In the genomic region with DNA sequence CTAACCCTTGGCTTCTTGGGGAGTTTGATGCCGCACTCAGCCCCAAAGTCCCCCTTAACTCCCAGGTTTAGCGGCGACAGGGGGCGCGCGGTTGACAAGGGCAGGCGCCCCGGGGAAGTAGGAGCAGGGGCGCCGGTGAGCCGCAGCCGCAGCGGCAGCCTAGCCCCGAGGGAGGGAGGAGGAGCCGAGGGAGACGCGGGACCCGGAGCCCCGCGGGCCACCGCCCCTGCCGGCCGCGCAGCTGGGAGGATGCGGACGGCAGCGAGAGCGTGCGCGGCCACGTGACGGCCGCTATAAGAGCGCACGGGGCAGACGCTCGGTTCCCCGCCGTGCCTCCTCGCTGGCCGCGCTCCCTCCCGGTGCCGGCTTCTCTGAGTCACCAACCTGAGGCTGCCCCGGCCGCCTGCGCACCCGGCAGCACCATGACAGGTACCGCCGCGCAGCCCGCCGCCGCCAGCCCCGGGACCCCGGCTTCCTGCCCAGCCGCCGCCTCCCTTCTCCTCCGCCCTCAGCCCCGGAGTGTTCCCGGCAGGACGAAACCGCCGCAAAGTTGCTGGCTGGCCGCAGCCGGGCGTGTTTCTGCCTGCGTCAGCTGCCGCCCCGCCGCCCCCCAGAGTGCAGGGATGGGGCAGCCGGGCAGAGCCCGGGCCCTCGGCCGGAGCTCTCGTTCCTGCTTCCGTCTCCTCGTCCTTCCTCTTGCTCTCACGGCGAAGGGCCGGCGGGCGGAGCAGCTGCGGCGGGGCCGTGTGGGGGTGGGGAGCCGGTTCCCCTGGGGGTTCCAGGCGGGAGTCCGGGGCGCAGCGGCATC, we compare ENCODE assay signal across 1 cellular context.
A peak's percentile ranks its signal among the peaks of the same experiment; 100 is the strongest.
TF ChIP-seq lines count a peak whose summit lies in the region.

Gene GYG1, plus strand, starts transcription at position 322 of the 808 bp plus-strand sequence. Its CDS starts 101 bp downstream, at position 423.

TF ChIP-seq in GM23338, 12 proteins besides CTCF, POLR2A, EP300 and RAD21 (continued from another document):
- TF ChIP-seq, protein P1, sequence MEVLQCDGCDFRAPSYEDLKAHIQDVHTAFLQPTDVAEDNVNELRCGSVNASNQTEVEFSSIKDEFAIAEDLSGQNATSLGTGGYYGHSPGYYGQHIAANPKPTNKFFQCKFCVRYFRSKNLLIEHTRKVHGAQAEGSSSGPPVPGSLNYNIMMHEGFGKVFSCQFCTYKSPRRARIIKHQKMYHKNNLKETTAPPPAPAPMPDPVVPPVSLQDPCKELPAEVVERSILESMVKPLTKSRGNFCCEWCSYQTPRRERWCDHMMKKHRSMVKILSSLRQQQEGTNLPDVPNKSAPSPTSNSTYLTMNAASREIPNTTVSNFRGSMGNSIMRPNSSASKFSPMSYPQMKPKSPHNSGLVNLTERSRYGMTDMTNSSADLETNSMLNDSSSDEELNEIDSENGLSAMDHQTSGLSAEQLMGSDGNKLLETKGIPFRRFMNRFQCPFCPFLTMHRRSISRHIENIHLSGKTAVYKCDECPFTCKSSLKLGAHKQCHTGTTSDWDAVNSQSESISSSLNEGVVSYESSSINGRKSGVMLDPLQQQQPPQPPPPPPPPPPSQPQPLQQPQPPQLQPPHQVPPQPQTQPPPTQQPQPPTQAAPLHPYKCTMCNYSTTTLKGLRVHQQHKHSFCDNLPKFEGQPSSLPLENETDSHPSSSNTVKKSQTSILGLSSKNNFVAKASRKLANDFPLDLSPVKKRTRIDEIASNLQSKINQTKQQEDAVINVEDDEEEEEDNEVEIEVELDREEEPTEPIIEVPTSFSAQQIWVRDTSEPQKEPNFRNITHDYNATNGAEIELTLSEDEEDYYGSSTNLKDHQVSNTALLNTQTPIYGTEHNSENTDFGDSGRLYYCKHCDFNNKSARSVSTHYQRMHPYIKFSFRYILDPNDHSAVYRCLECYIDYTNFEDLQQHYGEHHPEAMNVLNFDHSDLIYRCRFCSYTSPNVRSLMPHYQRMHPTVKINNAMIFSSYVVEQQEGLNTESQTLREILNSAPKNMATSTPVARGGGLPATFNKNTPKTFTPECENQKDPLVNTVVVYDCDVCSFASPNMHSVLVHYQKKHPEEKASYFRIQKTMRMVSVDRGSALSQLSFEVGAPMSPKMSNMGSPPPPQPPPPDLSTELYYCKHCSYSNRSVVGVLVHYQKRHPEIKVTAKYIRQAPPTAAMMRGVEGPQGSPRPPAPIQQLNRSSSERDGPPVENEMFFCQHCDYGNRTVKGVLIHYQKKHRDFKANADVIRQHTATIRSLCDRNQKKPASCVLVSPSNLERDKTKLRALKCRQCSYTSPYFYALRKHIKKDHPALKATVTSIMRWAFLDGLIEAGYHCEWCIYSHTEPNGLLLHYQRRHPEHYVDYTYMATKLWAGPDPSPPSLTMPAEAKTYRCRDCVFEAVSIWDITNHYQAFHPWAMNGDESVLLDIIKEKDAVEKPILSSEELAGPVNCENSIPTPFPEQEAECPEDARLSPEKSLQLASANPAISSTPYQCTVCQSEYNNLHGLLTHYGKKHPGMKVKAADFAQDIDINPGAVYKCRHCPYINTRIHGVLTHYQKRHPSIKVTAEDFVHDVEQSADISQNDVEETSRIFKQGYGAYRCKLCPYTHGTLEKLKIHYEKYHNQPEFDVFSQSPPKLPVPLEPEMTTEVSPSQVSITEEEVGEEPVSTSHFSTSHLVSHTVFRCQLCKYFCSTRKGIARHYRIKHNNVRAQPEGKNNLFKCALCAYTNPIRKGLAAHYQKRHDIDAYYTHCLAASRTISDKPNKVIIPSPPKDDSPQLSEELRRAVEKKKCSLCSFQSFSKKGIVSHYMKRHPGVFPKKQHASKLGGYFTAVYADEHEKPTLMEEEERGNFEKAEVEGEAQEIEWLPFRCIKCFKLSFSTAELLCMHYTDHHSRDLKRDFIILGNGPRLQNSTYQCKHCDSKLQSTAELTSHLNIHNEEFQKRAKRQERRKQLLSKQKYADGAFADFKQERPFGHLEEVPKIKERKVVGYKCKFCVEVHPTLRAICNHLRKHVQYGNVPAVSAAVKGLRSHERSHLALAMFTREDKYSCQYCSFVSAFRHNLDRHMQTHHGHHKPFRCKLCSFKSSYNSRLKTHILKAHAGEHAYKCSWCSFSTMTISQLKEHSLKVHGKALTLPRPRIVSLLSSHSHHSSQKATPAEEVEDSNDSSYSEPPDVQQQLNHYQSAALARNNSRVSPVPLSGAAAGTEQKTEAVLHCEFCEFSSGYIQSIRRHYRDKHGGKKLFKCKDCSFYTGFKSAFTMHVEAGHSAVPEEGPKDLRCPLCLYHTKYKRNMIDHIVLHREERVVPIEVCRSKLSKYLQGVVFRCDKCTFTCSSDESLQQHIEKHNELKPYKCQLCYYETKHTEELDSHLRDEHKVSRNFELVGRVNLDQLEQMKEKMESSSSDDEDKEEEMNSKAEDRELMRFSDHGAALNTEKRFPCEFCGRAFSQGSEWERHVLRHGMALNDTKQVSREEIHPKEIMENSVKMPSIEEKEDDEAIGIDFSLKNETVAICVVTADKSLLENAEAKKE (CRISPR knock-in tag; IDR thresholded peaks at IDR 0.05): no peak
- TF ChIP-seq STAT1 (IDR thresholded peaks at IDR 0.05; ENCODE audit: unreplicated experiment): no peak
- TF ChIP-seq POLR2AphosphoS5 (IDR thresholded peaks at IDR 0.05; ENCODE audit: low read depth): peak; percentile 74
- TF ChIP-seq ZNF331 (CRISPR knock-in tag; IDR thresholded peaks at IDR 0.05; ENCODE audit: low read depth): no peak
TF ChIP-seq in GM23338: peak in this region for 2.
